15 cellular contexts compared by ENCODE assay signal in genomic region chr11:773425-773824, GRCh38. TPM values are rescaled to one million over a fixed set of nuclear protein-coding genes. Genes with fewer than 3 reads are reported as not detected.
"Had no signal": no experiment of that assay in that cellular context is flagged by ENCODE, and none has a peak within 500 bp of the region (broad histone marks: within the 10 kb centered on the region; RNA-seq: fewer than 3 reads in every experiment).

No MANE protein-coding gene starts in this region.

- H3K4me3 ChIP-seq: coronary artery, gastrocnemius medialis, heart right ventricle, left ventricle myocardium inferior, skin epidermis had no signal

- DNase-seq: activated CD4-positive, alpha-beta T cell treated with anti-CD3 and anti-CD28 coated beads, Interleukin-2, amount 50 U/mL, for 4 hours; activated CD4-positive, CD25-positive, alpha-beta regulatory T cell treated with anti-CD3 and anti-CD28 coated beads, Interleukin-2, amount 50 U/mL, for 72 hours; activated effector memory CD4-positive, alpha-beta T cell treated with Interleukin-2 at 50 U/mL for 16 hours; activated T-cell treated with anti-CD3 and anti-CD28 coated beads, Interleukin-2, amount 50 U/mL, for 1 hour; effector CD8-positive, alpha-beta T cell; gastrocnemius medialis; heart right ventricle; left ventricle myocardium inferior; stimulated activated CD4-positive, alpha-beta T cell treated with anti-CD3 and anti-CD28 coated beads, Interleukin-4, amount 100 ng/mL, for 4 hours; T-helper 2 cell; trophoblast cell had no signal

- ATAC-seq: gastrocnemius medialis, heart right ventricle had no signal

- H3K27me3 ChIP-seq: gastrocnemius medialis, heart right ventricle had no signal

- H3K27ac ChIP-seq: gastrocnemius medialis, heart right ventricle, left ventricle myocardium inferior, skin epidermis had no signal

- H3K9me3 ChIP-seq: gastrocnemius medialis, heart right ventricle, left ventricle myocardium inferior had no signal

RNA-seq across cellular contexts. Expression of gene CEND1, which starts 16.5 kb away (rescaled TPM):
- total RNA-seq: bronchial epithelial cell, left ventricle myocardium inferior had no signal
- polyA plus RNA-seq: keratinocyte had no signal
